In the genomic region with DNA sequence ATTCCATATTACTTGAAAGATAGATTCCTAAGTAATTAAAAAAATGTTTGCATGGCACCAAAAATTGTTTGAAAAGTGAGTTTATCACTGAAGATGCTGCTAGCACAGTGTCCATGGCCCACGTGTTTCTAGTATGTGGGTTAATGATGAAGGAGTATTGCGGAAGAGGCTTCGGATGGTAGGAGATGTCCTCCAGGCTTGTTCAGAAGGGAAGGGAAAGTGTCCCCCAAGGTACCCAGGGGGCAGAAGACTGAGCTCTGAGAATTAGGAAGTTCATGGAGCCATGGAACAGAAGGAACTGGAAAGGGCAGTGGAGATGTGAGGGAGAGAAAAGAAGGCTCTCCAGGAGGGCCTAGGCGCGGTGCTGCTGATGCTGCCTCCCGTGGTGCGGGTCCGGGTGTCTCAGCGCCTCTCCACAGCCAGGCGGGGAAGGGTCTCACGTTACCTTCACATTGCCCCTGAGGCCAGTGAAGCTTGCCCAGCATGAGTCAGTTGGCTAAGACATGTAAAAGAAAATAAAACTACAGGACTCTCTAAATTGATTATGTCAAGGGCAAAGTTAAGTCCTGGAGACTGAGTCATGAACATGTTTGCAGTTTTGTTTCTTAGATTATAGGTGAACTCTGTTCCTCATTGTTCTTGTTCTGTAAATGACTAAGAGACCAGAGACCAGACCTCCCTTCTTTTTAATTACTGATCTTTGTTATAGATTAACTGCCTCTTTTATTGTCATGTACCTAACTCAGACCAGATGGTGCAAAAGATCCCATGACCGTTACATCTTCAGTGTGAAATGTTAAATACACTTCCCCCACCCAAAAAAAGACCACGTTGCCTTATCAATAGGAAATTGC, we compare ENCODE assay signal across 13 cellular contexts.
DNase-seq lines count a peak whose midpoint lies in the region; TF ChIP-seq lines count a peak whose summit lies in the region.
"Had no signal": no experiment of that assay in that cellular context is flagged by ENCODE, and none has a peak within 500 bp of the region (broad histone marks: within the 10 kb centered on the region; RNA-seq: fewer than 3 reads in every experiment).

No MANE protein-coding gene starts in this region.

- H3K4me1 ChIP-seq in esophagus squamous epithelium, result peaks cover 0 to 24% (median 8%) of the 10 kb centered on the region in 3 donors

- DNase-seq in AG10803 (ENCODE audit: low read depth), result peak; percentile 73
- DNase-seq in HT-29 (ENCODE audit: low spot score), result peak; percentile 59
- DNase-seq in left kidney (ENCODE audit: low read depth, low spot score), result peak; percentile 65
- no peak for DNase-seq in immature natural killer cell
- DNase-seq in esophagus squamous epithelium (lab: John Stamatoyannopoulos, UW), result no peak
- no peak for DNase-seq in activated T-cell treated with anti-CD3 and anti-CD28 coated beads, Interleukin-2, amount 50 U/mL, for 1 hour
- DNase-seq in COR-L47 (lab: John Stamatoyannopoulos, UW), result no peak
- DNase-seq: NCI-H2227 treated with DMSO at 0.1 percent for 48 hours, ovary, T-helper 1 cell had no signal

- H3K27me3 Mint-ChIP-seq in brain, result no peaks in the 10 kb centered on the region
- peaks cover 0 to 2% (median 0%) of the 10 kb centered on the region in 3 donors for H3K27me3 Mint-ChIP-seq in immature natural killer cell (ENCODE audit: low read depth in 3 of 3)

- H3K9me3 ChIP-seq in esophagus squamous epithelium, result no peaks in the 10 kb centered on the region
- H3K9me3 ChIP-seq: ovary had no signal

- TF ChIP-seq POLR2A in esophagus squamous epithelium (IDR thresholded peaks at IDR 0.05), result no peak

- TF ChIP-seq CTCF in AG10803 (conservative IDR thresholded peaks at IDR 0.05; ENCODE audit: low read length), result no peak
- TF ChIP-seq CTCF in brain (conservative IDR thresholded peaks at IDR 0.05), result no peak
- TF ChIP-seq CTCF in esophagus squamous epithelium (IDR thresholded peaks at IDR 0.05), result no peak

- WGBS in esophagus squamous epithelium, 2 donors, result 79% methylated on average over 13 of the region's 13 CpGs

- intact Hi-C loops in esophagus squamous epithelium (cut with DNase I), result no loop called here

- no peaks in the 10 kb centered on the region for H3K27me3 ChIP-seq in esophagus squamous epithelium
- H3K27me3 ChIP-seq: ovary had no signal

- H3K27ac ChIP-seq in esophagus squamous epithelium, result no peak overlapping the region
- H3K27ac ChIP-seq: C4-2B, ovary had no signal

- H3K4me1 Mint-ChIP-seq in brain (peaks cover 74% of the 10 kb centered on the region), immature natural killer cell (no peaks in the 10 kb centered on the region)
- H3K4me1 Mint-ChIP-seq: central memory CD8-positive, alpha-beta T cell had no signal

- H3K4me3 ChIP-seq in AG10803 (ENCODE audit: low read length) (no peak overlapping the region), esophagus squamous epithelium (no peak overlapping the region)
- H3K4me3 ChIP-seq: ovary had no signal

- H3K4me3 Mint-ChIP-seq in brain (no peak overlapping the region), immature natural killer cell (no peak overlapping the region)
- H3K4me3 Mint-ChIP-seq: central memory CD8-positive, alpha-beta T cell had no signal

- no peaks in the 10 kb centered on the region for H3K9me3 Mint-ChIP-seq in brain
- H3K9me3 Mint-ChIP-seq in immature natural killer cell, result no peaks in the 10 kb centered on the region
- H3K9me3 Mint-ChIP-seq: central memory CD8-positive, alpha-beta T cell had no signal

- H3K27ac Mint-ChIP-seq in brain (peak overlapping the region in 3 of 5 experiments; percentile 19 to 87 (median 30)), immature natural killer cell (no peak overlapping the region)

- H3K36me3 Mint-ChIP-seq in brain, result peaks cover 38% of the 10 kb centered on the region
- no peaks in the 10 kb centered on the region for H3K36me3 Mint-ChIP-seq in immature natural killer cell

- peaks cover 0 to 5% (median 0%) of the 10 kb centered on the region in 3 donors for H3K36me3 ChIP-seq in esophagus squamous epithelium
- H3K36me3 ChIP-seq: ovary had no signal

Comparison
In these comparisons a context has a peak if more than half of its experiments do, and no peak if none do; other contexts are left out.
1. DNase-seq: peak in AG10803 (single experiment), HT-29 (single experiment) and left kidney (single experiment); none in immature natural killer cell (0 of 3), esophagus squamous epithelium (single experiment), activated T-cell treated with anti-CD3 and anti-CD28 coated beads, Interleukin-2, amount 50 U/mL, for 1 hour (single experiment) and COR-L47 (single experiment).
2. H3K27ac Mint-ChIP-seq: peak in brain (3 of 5); none in immature natural killer cell (0 of 6).